20 cellular contexts compared by ENCODE assay signal in the genomic region with DNA sequence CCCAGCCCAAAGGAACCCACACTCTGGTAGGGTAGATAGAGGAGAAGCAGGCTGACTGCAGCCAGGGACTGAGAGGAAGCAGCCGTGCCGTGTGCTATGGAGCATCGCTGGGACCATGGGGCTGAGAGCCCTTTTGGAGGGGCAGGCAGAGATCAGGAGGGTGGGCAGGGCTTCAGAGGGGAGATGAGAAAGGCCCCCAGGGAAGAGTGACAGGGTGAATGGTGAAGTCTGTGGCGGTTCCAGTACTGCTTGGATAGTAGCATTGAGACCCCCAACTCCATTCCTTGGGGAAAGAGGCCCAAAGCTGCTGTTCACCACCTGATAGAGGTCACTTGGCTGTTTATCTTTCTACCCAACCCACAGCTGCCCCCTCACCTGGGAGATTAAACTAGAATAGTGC.
"Had no signal": no experiment of that assay in that cellular context is flagged by ENCODE, and none has a peak within 500 bp of the region (broad histone marks: within the 10 kb centered on the region; RNA-seq: fewer than 3 reads in every experiment).

No MANE protein-coding gene starts in this region.

- H3K4me1 Mint-ChIP-seq: immature natural killer cell; natural killer cell; stimulated activated effector memory CD8-positive, alpha-beta T cell treated with anti-CD3 and anti-CD28 coated beads, Interleukin-12 subunit alpha, Interleukin-12 subunit beta, amount 100 ng/mL, for 72 hours had no signal

- H3K36me3 Mint-ChIP-seq: immature natural killer cell; natural killer cell; stimulated activated effector memory CD8-positive, alpha-beta T cell treated with anti-CD3 and anti-CD28 coated beads, Interleukin-12 subunit alpha, Interleukin-12 subunit beta, amount 100 ng/mL, for 72 hours had no signal

- DNase-seq: colonic mucosa; dermis blood vessel endothelial cell; effector memory CD8-positive, alpha-beta T cell; erythroblast; hypothalamus; immature natural killer cell; left ventricle myocardium superior; lower lobe of right lung; natural killer cell; stimulated activated CD4-positive, alpha-beta T cell treated with anti-CD3 and anti-CD28 coated beads, Interleukin-2, amount 100 ng/mL, for 24 hours; stimulated activated CD4-positive, alpha-beta T cell treated with anti-CD3 and anti-CD28 coated beads, Interleukin-4, amount 100 ng/mL, for 24 hours; stimulated activated naive CD4-positive, alpha-beta T cell treated with Interleukin-2 at 50 U/mL for 16 hours; stomach; thyroid gland; trophoblast cell had no signal

- H3K27ac ChIP-seq: colonic mucosa, lower lobe of right lung, prostate gland, right atrium auricular region, stomach, thyroid gland had no signal

- H3K4me3 Mint-ChIP-seq: effector memory CD8-positive, alpha-beta T cell; immature natural killer cell; natural killer cell; stimulated activated effector memory CD8-positive, alpha-beta T cell treated with anti-CD3 and anti-CD28 coated beads, Interleukin-12 subunit alpha, Interleukin-12 subunit beta, amount 100 ng/mL, for 72 hours had no signal

- ATAC-seq: effector memory CD8-positive, alpha-beta T cell; left ventricle myocardium superior; lower lobe of right lung; natural killer cell; sciatic nerve; stimulated activated effector memory CD8-positive, alpha-beta T cell treated with anti-CD3 and anti-CD28 coated beads, Interleukin-12 subunit alpha, Interleukin-12 subunit beta, amount 100 ng/mL, for 72 hours had no signal

- H3K27ac Mint-ChIP-seq: effector memory CD8-positive, alpha-beta T cell; immature natural killer cell; natural killer cell; stimulated activated effector memory CD8-positive, alpha-beta T cell treated with anti-CD3 and anti-CD28 coated beads, Interleukin-12 subunit alpha, Interleukin-12 subunit beta, amount 100 ng/mL, for 72 hours had no signal

- H3K9me3 Mint-ChIP-seq: effector memory CD8-positive, alpha-beta T cell; immature natural killer cell; natural killer cell; stimulated activated effector memory CD8-positive, alpha-beta T cell treated with anti-CD3 and anti-CD28 coated beads, Interleukin-12 subunit alpha, Interleukin-12 subunit beta, amount 100 ng/mL, for 72 hours had no signal

- H3K4me3 ChIP-seq: colonic mucosa, lower lobe of right lung, prostate gland, right atrium auricular region, smooth muscle cell, stomach, thyroid gland had no signal
